Comparison of ENCODE assay signal across 1 cellular context in the genomic region with DNA sequence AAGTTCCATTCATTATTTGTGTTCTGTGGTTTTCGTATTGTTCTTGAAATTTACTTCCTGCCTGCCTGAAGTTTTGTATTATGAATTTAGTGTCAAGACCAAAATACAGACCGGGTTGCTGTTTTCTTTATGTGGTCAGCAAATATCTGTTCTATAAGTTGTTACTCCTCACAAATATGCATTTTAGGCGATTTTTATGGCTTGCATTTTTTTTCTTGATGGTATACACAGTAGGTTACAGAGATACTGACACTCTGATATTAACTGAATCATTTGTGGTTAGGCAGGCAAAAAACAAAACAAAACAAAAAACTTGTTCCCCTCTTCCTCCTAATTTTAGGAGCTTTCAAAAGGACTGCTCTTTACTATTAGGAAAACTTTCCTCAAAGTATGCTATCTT.
A peak's percentile ranks its signal among the peaks of the same experiment; 100 is the strongest.
TF ChIP-seq lines count a peak whose summit lies in the region.

No MANE protein-coding gene starts in this region.

TF ChIP-seq in HEK293, 187 proteins besides CTCF, POLR2A, EP300 and RAD21:
- TF ChIP-seq, protein P1, sequence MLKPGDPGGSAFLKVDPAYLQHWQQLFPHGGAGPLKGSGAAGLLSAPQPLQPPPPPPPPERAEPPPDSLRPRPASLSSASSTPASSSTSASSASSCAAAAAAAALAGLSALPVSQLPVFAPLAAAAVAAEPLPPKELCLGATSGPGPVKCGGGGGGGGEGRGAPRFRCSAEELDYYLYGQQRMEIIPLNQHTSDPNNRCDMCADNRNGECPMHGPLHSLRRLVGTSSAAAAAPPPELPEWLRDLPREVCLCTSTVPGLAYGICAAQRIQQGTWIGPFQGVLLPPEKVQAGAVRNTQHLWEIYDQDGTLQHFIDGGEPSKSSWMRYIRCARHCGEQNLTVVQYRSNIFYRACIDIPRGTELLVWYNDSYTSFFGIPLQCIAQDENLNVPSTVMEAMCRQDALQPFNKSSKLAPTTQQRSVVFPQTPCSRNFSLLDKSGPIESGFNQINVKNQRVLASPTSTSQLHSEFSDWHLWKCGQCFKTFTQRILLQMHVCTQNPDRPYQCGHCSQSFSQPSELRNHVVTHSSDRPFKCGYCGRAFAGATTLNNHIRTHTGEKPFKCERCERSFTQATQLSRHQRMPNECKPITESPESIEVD (tag by site-specific recombination; IDR thresholded peaks at IDR 0.05), result peak; percentile 8; the same call in 1 of the 2 replicates
- no peak for TF ChIP-seq ZNF629 (tag by site-specific recombination; IDR thresholded peaks at IDR 0.05)
- no peak for TF ChIP-seq ZBTB48 (tag by site-specific recombination; IDR thresholded peaks at IDR 0.05)
- no peak for TF ChIP-seq ZNF660 (tag by site-specific recombination; IDR thresholded peaks at IDR 0.05)
- no peak for TF ChIP-seq BCL11A (tag by site-specific recombination; IDR thresholded peaks at IDR 0.05; ENCODE audit: low read depth)
- TF ChIP-seq GLI2 (tag by site-specific recombination; IDR thresholded peaks at IDR 0.05; ENCODE audit: borderline replicate concordance, low read depth), result no peak
TF ChIP-seq in HEK293: peak in this region for 1.
